ENCODE assay signal across 23 cellular contexts in the genomic region with DNA sequence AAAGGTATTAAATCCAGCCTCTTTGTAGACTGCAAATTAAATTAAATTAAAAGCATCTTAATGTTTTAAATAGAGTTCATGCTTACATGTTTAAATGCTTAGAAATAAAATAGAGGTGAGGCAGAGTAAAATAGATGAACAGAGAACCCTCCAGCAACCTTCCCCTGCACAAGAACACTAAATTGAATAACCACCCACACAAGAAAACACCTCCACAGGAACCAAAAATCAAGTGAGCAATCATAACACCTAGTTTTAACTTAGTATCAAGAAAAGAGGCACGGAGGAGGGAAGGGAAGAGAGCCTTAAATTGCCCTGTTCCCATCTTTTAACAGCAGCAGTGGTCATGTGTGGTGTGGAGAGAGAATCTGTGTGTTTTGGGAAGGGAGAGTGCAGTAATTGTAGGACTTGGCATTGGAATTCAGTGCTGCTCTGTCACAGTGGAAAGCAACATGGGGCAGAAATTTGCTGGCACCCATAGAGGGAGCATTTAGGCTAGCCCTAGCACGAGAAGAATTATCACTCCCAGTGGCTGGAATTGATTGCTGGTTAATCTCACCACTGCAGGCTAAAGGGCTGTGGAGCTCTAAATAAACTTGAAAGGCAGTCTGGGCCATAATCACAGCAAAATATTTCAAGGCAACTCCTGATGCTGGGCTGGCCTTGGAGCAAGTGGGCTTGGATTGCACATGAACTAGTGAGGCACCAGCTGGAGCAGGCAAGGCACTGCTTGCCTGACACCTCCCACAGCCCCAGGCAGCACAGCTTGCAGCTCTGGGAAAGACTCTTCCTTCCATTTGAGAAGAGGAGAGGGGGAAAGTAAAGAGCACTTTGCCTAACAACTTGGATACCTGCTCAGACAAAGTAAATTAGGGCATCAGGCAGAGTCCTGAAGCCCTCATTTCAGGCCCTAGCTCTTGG.
"Had no signal": no experiment of that assay in that cellular context is flagged by ENCODE, and none has a peak within 500 bp of the region (broad histone marks: within the 10 kb centered on the region; RNA-seq: fewer than 3 reads in every experiment).

No MANE protein-coding gene starts in this region.

- H3K79me2 ChIP-seq: hepatocyte had no signal

- H3K9me3 Mint-ChIP-seq: activated CD4-positive, alpha-beta T cell treated with anti-CD3 and anti-CD28 coated beads, Interleukin-2, amount 10 ng/mL, durations not matched to agents 24 days and 14 days had no signal

- H3K27me3 ChIP-seq: body of pancreas, cardiac muscle cell, hepatocyte, ovary, spleen, upper lobe of right lung had no signal

- H3K9me3 ChIP-seq: body of pancreas had no signal

- H3K27ac ChIP-seq: body of pancreas, cardiac muscle cell, hepatocyte, left ventricle myocardium inferior, ovary, spleen, upper lobe of right lung had no signal

- ATAC-seq: activated CD4-positive, CD25-positive, alpha-beta regulatory T cell treated with anti-CD3 and anti-CD28 coated beads, Interleukin-2, amount 50 U/mL, for 24 hours; activated CD8-positive, alpha-beta memory T cell treated with anti-CD3 and anti-CD28 coated beads, Interleukin-2, amount 10 ng/mL, durations not matched to agents 7 days and 5 days; activated CD8-positive, alpha-beta T cell treated with anti-CD3 and anti-CD28 coated beads for 36 hours; body of pancreas; natural killer cell treated with Interleukin-12 subunit alpha and Interleukin-12 subunit beta and Interleukin-15 and Interleukin-18, amount 100 ng/mL, for 72 hours; upper lobe of right lung had no signal

- H2AFZ ChIP-seq: hepatocyte had no signal

- H3K4me1 Mint-ChIP-seq: activated CD4-positive, alpha-beta T cell treated with anti-CD3 and anti-CD28 coated beads, Interleukin-2, amount 10 ng/mL, durations not matched to agents 24 days and 14 days; activated CD8-positive, alpha-beta memory T cell treated with anti-CD3 and anti-CD28 coated beads, Interleukin-2, amount 10 ng/mL, durations not matched to agents 7 days and 5 days; activated naive CD4-positive, alpha-beta T cell treated with anti-CD3 and anti-CD28 coated beads, Interleukin-2, amount 10 ng/mL, durations not matched to agents 7 days and 5 days; immature natural killer cell; mesothelial cell of epicardium had no signal

- H3K36me3 Mint-ChIP-seq: activated CD8-positive, alpha-beta memory T cell treated with anti-CD3 and anti-CD28 coated beads, Interleukin-2, amount 10 ng/mL, durations not matched to agents 7 days and 5 days; activated naive CD4-positive, alpha-beta T cell treated with anti-CD3 and anti-CD28 coated beads, Interleukin-2, amount 10 ng/mL, durations not matched to agents 7 days and 5 days; mesothelial cell of epicardium had no signal

- H3K4me3 Mint-ChIP-seq: activated CD4-positive, alpha-beta T cell treated with anti-CD3 and anti-CD28 coated beads, Interleukin-2, amount 10 ng/mL, durations not matched to agents 24 days and 14 days; activated CD8-positive, alpha-beta memory T cell treated with anti-CD3 and anti-CD28 coated beads, Interleukin-2, amount 10 ng/mL, durations not matched to agents 7 days and 5 days; activated CD8-positive, alpha-beta T cell treated with anti-CD3 and anti-CD28 coated beads for 36 hours; activated naive CD4-positive, alpha-beta T cell treated with anti-CD3 and anti-CD28 coated beads, Interleukin-2, amount 10 ng/mL, durations not matched to agents 7 days and 5 days; immature natural killer cell; mesothelial cell of epicardium; natural killer cell treated with Interleukin-12 subunit alpha and Interleukin-12 subunit beta and Interleukin-15 and Interleukin-18, amount 100 ng/mL, for 72 hours had no signal

- H3K4me2 ChIP-seq: hepatocyte had no signal

- H3K36me3 ChIP-seq: cardiac muscle cell, left ventricle myocardium inferior, ovary, spleen, upper lobe of right lung had no signal

- H3K4me3 ChIP-seq: body of pancreas, cardiac muscle cell, hepatocyte, left ventricle myocardium inferior, ovary, spleen, upper lobe of right lung had no signal

- H3K4me1 ChIP-seq: body of pancreas, left ventricle myocardium inferior, spleen, upper lobe of right lung had no signal

- DNase-seq: activated CD4-positive, alpha-beta T cell treated with anti-CD3 and anti-CD28 coated beads, Interleukin-2, amount 10 ng/mL, durations not matched to agents 24 days and 14 days; activated CD8-positive, alpha-beta memory T cell treated with anti-CD3 and anti-CD28 coated beads, Interleukin-2, amount 10 ng/mL, durations not matched to agents 7 days and 5 days; activated CD8-positive, alpha-beta T cell treated with anti-CD3 and anti-CD28 coated beads for 36 hours; activated effector memory CD4-positive, alpha-beta T cell treated with anti-CD3 and anti-CD28 coated beads, Interleukin-2, amount 50 U/mL, for 16 hours; activated naive CD4-positive, alpha-beta T cell treated with anti-CD3 and anti-CD28 coated beads, Interleukin-2, amount 10 ng/mL, durations not matched to agents 7 days and 5 days; activated T-cell treated with anti-CD3 and anti-CD28 coated beads for 4 hours; body of pancreas; cortex of kidney; erythroblast; foreskin fibroblast; immature natural killer cell; left ventricle myocardium inferior; ovary; spleen; stimulated activated CD4-positive, alpha-beta T cell treated with anti-CD3 and anti-CD28 coated beads, Interleukin-4, amount 100 ng/mL, for 1 hour; stimulated activated naive CD4-positive, alpha-beta T cell; T-helper 2 cell; upper lobe of right lung had no signal

- H3K27ac Mint-ChIP-seq: activated CD4-positive, alpha-beta T cell treated with anti-CD3 and anti-CD28 coated beads, Interleukin-2, amount 10 ng/mL, durations not matched to agents 24 days and 14 days; activated CD8-positive, alpha-beta memory T cell treated with anti-CD3 and anti-CD28 coated beads, Interleukin-2, amount 10 ng/mL, durations not matched to agents 7 days and 5 days; activated CD8-positive, alpha-beta T cell treated with anti-CD3 and anti-CD28 coated beads for 36 hours; activated naive CD4-positive, alpha-beta T cell treated with anti-CD3 and anti-CD28 coated beads, Interleukin-2, amount 10 ng/mL, durations not matched to agents 7 days and 5 days; immature natural killer cell; mesothelial cell of epicardium; natural killer cell treated with Interleukin-12 subunit alpha and Interleukin-12 subunit beta and Interleukin-15 and Interleukin-18, amount 100 ng/mL, for 72 hours had no signal

- H3K27me3 Mint-ChIP-seq: activated CD4-positive, alpha-beta T cell treated with anti-CD3 and anti-CD28 coated beads, Interleukin-2, amount 10 ng/mL, durations not matched to agents 24 days and 14 days; activated CD8-positive, alpha-beta memory T cell treated with anti-CD3 and anti-CD28 coated beads, Interleukin-2, amount 10 ng/mL, durations not matched to agents 7 days and 5 days; activated CD8-positive, alpha-beta T cell treated with anti-CD3 and anti-CD28 coated beads for 36 hours; activated naive CD4-positive, alpha-beta T cell treated with anti-CD3 and anti-CD28 coated beads, Interleukin-2, amount 10 ng/mL, durations not matched to agents 7 days and 5 days; natural killer cell treated with Interleukin-12 subunit alpha and Interleukin-12 subunit beta and Interleukin-15 and Interleukin-18, amount 100 ng/mL, for 72 hours had no signal
